1 cellular context compared by ENCODE assay signal in the genomic region with DNA sequence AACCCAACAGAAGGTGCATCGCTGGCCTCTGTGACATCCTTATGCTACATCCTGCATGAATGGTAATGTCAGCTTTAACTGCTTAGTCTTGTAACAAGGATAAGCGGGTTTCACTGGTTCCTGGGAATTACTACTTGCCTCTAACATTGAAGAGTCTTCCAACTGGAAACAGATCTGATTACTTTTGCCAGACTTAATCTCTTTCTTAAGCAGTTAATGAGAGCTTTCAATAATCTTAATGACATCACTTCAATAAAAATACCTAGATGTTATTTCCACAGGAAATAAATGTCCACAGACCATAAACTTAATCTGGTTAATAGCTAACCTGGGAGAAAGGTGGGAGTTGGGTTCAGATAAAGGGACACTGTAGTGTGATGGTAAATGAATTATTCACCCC.
TF ChIP-seq lines count a peak whose summit lies in the region.

No MANE protein-coding gene starts in this region.

TF ChIP-seq in SK-N-SH, 30 proteins besides CTCF, POLR2A, EP300 and RAD21 (continued from another document):
- TF ChIP-seq SMC3 (IDR thresholded peaks at IDR 0.05; ENCODE audit: low read depth, low read length) (no peak), RFX5 (IDR thresholded peaks at IDR 0.05; ENCODE audit: low read length) (no peak)
- TF ChIP-seq, protein P1, sequence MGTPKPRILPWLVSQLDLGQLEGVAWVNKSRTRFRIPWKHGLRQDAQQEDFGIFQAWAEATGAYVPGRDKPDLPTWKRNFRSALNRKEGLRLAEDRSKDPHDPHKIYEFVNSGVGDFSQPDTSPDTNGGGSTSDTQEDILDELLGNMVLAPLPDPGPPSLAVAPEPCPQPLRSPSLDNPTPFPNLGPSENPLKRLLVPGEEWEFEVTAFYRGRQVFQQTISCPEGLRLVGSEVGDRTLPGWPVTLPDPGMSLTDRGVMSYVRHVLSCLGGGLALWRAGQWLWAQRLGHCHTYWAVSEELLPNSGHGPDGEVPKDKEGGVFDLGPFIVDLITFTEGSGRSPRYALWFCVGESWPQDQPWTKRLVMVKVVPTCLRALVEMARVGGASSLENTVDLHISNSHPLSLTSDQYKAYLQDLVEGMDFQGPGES (IDR thresholded peaks at IDR 0.05; ENCODE audit: low read depth, low read length): no peak
- TF ChIP-seq, protein P2, sequence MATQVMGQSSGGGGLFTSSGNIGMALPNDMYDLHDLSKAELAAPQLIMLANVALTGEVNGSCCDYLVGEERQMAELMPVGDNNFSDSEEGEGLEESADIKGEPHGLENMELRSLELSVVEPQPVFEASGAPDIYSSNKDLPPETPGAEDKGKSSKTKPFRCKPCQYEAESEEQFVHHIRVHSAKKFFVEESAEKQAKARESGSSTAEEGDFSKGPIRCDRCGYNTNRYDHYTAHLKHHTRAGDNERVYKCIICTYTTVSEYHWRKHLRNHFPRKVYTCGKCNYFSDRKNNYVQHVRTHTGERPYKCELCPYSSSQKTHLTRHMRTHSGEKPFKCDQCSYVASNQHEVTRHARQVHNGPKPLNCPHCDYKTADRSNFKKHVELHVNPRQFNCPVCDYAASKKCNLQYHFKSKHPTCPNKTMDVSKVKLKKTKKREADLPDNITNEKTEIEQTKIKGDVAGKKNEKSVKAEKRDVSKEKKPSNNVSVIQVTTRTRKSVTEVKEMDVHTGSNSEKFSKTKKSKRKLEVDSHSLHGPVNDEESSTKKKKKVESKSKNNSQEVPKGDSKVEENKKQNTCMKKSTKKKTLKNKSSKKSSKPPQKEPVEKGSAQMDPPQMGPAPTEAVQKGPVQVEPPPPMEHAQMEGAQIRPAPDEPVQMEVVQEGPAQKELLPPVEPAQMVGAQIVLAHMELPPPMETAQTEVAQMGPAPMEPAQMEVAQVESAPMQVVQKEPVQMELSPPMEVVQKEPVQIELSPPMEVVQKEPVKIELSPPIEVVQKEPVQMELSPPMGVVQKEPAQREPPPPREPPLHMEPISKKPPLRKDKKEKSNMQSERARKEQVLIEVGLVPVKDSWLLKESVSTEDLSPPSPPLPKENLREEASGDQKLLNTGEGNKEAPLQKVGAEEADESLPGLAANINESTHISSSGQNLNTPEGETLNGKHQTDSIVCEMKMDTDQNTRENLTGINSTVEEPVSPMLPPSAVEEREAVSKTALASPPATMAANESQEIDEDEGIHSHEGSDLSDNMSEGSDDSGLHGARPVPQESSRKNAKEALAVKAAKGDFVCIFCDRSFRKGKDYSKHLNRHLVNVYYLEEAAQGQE (IDR thresholded peaks at IDR 0.05; ENCODE audit: low read depth, low read length): no peak
